ENCODE assay signal across 28 cellular contexts in the genomic region with DNA sequence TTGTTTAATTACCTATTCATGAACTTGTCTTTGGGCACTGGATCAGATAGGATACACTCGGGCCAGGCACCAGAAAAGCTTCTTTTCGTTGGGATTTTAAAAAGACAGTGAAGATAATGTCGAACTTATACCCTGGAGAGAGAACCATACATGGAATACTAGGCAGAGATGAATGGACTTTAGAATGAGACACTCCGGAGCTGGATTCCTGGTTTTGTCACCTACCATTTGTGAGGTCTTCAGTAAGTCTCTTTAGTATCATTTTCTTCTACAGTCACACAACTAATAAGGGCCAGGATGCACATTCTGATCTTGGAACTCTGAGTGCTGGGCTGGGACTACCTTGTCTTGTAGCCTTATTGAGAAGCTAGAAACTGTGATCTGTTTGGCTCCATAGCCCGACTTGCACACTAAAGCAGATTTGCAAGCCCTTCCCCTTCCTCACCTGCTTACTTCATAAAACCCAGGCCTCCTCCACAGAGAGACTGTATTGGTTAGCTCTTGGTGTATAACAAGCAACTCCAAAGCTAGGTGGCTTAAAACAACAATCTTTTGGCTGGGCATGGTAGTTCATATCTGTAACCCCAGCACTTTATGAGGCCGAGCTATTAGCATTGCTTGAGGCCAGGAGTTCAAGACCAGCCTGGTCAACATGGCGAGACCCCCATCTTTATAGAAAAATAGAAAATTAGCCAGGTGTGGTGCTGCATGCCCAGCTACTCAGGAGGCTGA. TPM values are rescaled to one million over a fixed set of nuclear protein-coding genes. Genes with fewer than 3 reads are reported as not detected.
A peak's percentile ranks its signal among the peaks of the same experiment; 100 is the strongest.
DNase-seq lines count a peak whose midpoint lies in the region; ATAC-seq and TF ChIP-seq lines count a peak whose summit lies in the region.
"Had no signal": no experiment of that assay in that cellular context is flagged by ENCODE, and none has a peak within 500 bp of the region (broad histone marks: within the 10 kb centered on the region; RNA-seq: fewer than 3 reads in every experiment).

No MANE protein-coding gene starts in this region.

- no peaks in the 10 kb centered on the region for H3K4me1 Mint-ChIP-seq in CD8-positive, alpha-beta T cell (ENCODE audit: low read depth)
- H3K4me1 Mint-ChIP-seq: activated naive CD8-positive, alpha-beta T cell treated with anti-CD3 and anti-CD28 coated beads, Interleukin-2, amount 50 U/mL, for 24 hours; neural progenitor cell; stimulated activated naive B cell treated with anti-CD40 and anti-IgM and Interleukin-4, amounts not matched to agents 10 μg/mL and 1 μg/mL and 100 μg/mL, for 72 hours had no signal

- no peak overlapping the region for H2AFZ ChIP-seq in GM23248
- no peak overlapping the region for H2AFZ ChIP-seq in osteoblast (ENCODE audit: low read length)
- H2AFZ ChIP-seq: neural progenitor cell had no signal

- H3K36me3 ChIP-seq in GM23248 (ENCODE audit: low read depth) (no peaks in the 10 kb centered on the region), osteoblast (ENCODE audit: insufficient read depth, low read length) (no peaks in the 10 kb centered on the region), uterus (no peaks in the 10 kb centered on the region), A673 (ENCODE audit: insufficient read depth, low read length, poor library complexity, severe bottlenecking) (no peaks in the 10 kb centered on the region)
- H3K36me3 ChIP-seq in CD8-positive, alpha-beta T cell (ENCODE audit: insufficient read depth, low read length), result no peaks in the 10 kb centered on the region
- H3K36me3 ChIP-seq: BLaER1 treated with 17β-estradiol and CSF1 and Interleukin-3, amounts not matched to agents 10 nM and 100 nM; brain microvascular endothelial cell; colonic mucosa; HAP-1; lower lobe of right lung; neural progenitor cell had no signal

- TF ChIP-seq POLR2A in uterus (IDR thresholded peaks at IDR 0.05), result no peak

- intact Hi-C loops in uterus (cut with DNase I; ENCODE audit: low total_unique reads) (no loop called here), A673 (cut with micrococcal nuclease; ENCODE audit: unreplicated experiment) (no loop called here)
- intact Hi-C loops in CD8-positive, alpha-beta T cell (cut with DNase I, micrococcal nuclease), result no loop called here

- POLR2A ChIA-PET in CD8-positive, alpha-beta T cell (lab: Charles Lee), result no interaction called here
- POLR2A ChIA-PET in A673 (lab: Charles Lee; ENCODE audit: low non-redundant PET), result no interaction called here

- no peak for TF ChIP-seq CTCF in choroid plexus epithelial cell (conservative IDR thresholded peaks at IDR 0.05; ENCODE audit: low read depth, low read length)
- TF ChIP-seq CTCF in osteoblast (IDR thresholded peaks at IDR 0.05; ENCODE audit: extremely low read depth, low read depth, low read length), result no peak
- TF ChIP-seq CTCF in uterus (IDR thresholded peaks at IDR 0.05), result no peak
- TF ChIP-seq CTCF in CD8-positive, alpha-beta T cell (IDR thresholded peaks at IDR 0.05), result no peak
- TF ChIP-seq CTCF in A673 (conservative IDR thresholded peaks at IDR 0.05; ENCODE audit: low read depth, low read length), result no peak

- no peaks in the 10 kb centered on the region for H3K36me3 Mint-ChIP-seq in CD8-positive, alpha-beta T cell
- H3K36me3 Mint-ChIP-seq: neural progenitor cell; stimulated activated naive B cell treated with anti-CD40 and anti-IgM and Interleukin-4, amounts not matched to agents 10 μg/mL and 1 μg/mL and 100 μg/mL, for 72 hours had no signal

- H3K9me2 ChIP-seq in GM23248 (ENCODE audit: insufficient read depth), result no peaks in the 10 kb centered on the region

- peaks cover 4% of the 10 kb centered on the region for H3K27me3 Mint-ChIP-seq in CD8-positive, alpha-beta T cell (ENCODE audit: low read depth)
- H3K27me3 Mint-ChIP-seq: activated naive CD8-positive, alpha-beta T cell treated with anti-CD3 and anti-CD28 coated beads, Interleukin-2, amount 50 U/mL, for 24 hours had no signal

- H3K4me2 ChIP-seq in GM23248 (ENCODE audit: unreplicated experiment), result no peak overlapping the region
- peak overlapping the region; percentile 8 for H3K4me2 ChIP-seq in osteoblast (ENCODE audit: insufficient read depth, low read length)
- H3K4me2 ChIP-seq: neural progenitor cell had no signal

- no peak overlapping the region for H3K27ac Mint-ChIP-seq in CD8-positive, alpha-beta T cell
- H3K27ac Mint-ChIP-seq: activated naive CD8-positive, alpha-beta T cell treated with anti-CD3 and anti-CD28 coated beads, Interleukin-2, amount 50 U/mL, for 24 hours; effector memory CD8-positive, alpha-beta T cell; neural progenitor cell; stimulated activated naive B cell treated with anti-CD40 and anti-IgM and Interleukin-4, amounts not matched to agents 10 μg/mL and 1 μg/mL and 100 μg/mL, for 72 hours had no signal

- H3K79me2 ChIP-seq in GM23248 (ENCODE audit: insufficient read depth) (no peaks in the 10 kb centered on the region), osteoblast (ENCODE audit: insufficient read depth, low read length) (no peaks in the 10 kb centered on the region)

- H3K4me3 ChIP-seq in GM23248, result no peak overlapping the region
- H3K4me3 ChIP-seq in choroid plexus epithelial cell (ENCODE audit: low read depth, low read length), result no peak overlapping the region
- H3K4me3 ChIP-seq in osteoblast (ENCODE audit: insufficient read depth, low read length), result no peak overlapping the region
- no peak overlapping the region for H3K4me3 ChIP-seq in uterus
- no peak overlapping the region for H3K4me3 ChIP-seq in CD8-positive, alpha-beta T cell (ENCODE audit: low read depth, low read length)
- H3K4me3 ChIP-seq in A673 (ENCODE audit: low read depth, low read length, poor library complexity, severe bottlenecking), result no peak overlapping the region
- H3K4me3 ChIP-seq: BLaER1 treated with 17β-estradiol and CSF1 and Interleukin-3, amounts not matched to agents 10 nM and 100 nM; colonic mucosa; HAP-1; lower lobe of right lung; neural progenitor cell; right lobe of liver had no signal

- BruUV-seq in A673 (replicated peaks; lab: Mats Ljungman, UMichigan), result no TSS peak

- in situ Hi-C loops in GM23248 (cut with MboI), result no loop called here

- no peaks in the 10 kb centered on the region for H4K20me1 ChIP-seq in GM23248 (ENCODE audit: insufficient read depth)
- no peaks in the 10 kb centered on the region for H4K20me1 ChIP-seq in osteoblast (ENCODE audit: insufficient read depth, low read length)
- H4K20me1 ChIP-seq: BLaER1 treated with 17β-estradiol and CSF1 and Interleukin-3, amounts not matched to agents 10 nM and 100 nM had no signal

- DNase-seq in GM23248, result no peak
- peak; percentile 50 for DNase-seq in OCI-M1 (lab: John Stamatoyannopoulos, UW)
- DNase-seq in choroid plexus epithelial cell (ENCODE audit: low read depth), result peak; percentile 7
- peak; percentile 82 for DNase-seq in osteoblast (ENCODE audit: insufficient read length, low spot score, missing footprints)
- no peak for DNase-seq in uterus
- no peak for DNase-seq in CD8-positive, alpha-beta T cell
- DNase-seq in A673 (ENCODE audit: low spot score), result no peak
- DNase-seq: activated CD4-positive, alpha-beta T cell treated with anti-CD3 and anti-CD28 coated beads for 4 hours; activated gamma-delta T cell; activated naive CD8-positive, alpha-beta T cell treated with anti-CD3 and anti-CD28 coated beads, Interleukin-2, amount 50 U/mL, for 24 hours; activated T-cell treated with anti-CD3 and anti-CD28 coated beads, Interleukin-2, amount 50 U/mL, for 1 hour; DMS79 treated with DMSO at 0.1 percent for 48 hours; effector memory CD8-positive, alpha-beta T cell; NCI-H1417; NCI-H2029 treated with DMSO at 0.1 percent for 48 hours; NCI-H2227 treated with DMSO at 0.1 percent for 48 hours; NCI-H748 treated with DMSO at 0.1 percent for 48 hours; stimulated activated CD4-positive, alpha-beta T cell treated with anti-CD3 and anti-CD28 coated beads, Interleukin-4, amount 100 ng/mL, for 4 hours; stimulated activated naive B cell treated with anti-CD40 and anti-IgM and Interleukin-4, amounts not matched to agents 10 μg/mL and 1 μg/mL and 100 μg/mL, for 72 hours; T-helper 2 cell had no signal

- no peak overlapping the region for H3K9ac ChIP-seq in GM23248
- H3K9ac ChIP-seq: BLaER1 treated with 17β-estradiol and CSF1 and Interleukin-3, amounts not matched to agents 10 nM and 100 nM; neural progenitor cell had no signal

- H3K4me3 Mint-ChIP-seq in CD8-positive, alpha-beta T cell, result no peak overlapping the region
- H3K4me3 Mint-ChIP-seq: activated naive CD8-positive, alpha-beta T cell treated with anti-CD3 and anti-CD28 coated beads, Interleukin-2, amount 50 U/mL, for 24 hours; effector memory CD8-positive, alpha-beta T cell; neural progenitor cell; stimulated activated naive B cell treated with anti-CD40 and anti-IgM and Interleukin-4, amounts not matched to agents 10 μg/mL and 1 μg/mL and 100 μg/mL, for 72 hours had no signal

- CTCF ChIA-PET in CD8-positive, alpha-beta T cell (lab: Charles Lee), result interaction anchor here (1.0 kb wide), 1 partner anchor 167 kb away, joined by 3 read pairs; no protein-coding TSS in a partner anchor
- CTCF ChIA-PET in A673 (lab: Charles Lee), result no interaction called here

- no peaks in the 10 kb centered on the region for H3K27me3 ChIP-seq in GM23248 (replicated peaks; ENCODE audit: insufficient read depth)
- no peaks in the 10 kb centered on the region for H3K27me3 ChIP-seq in osteoblast (ENCODE audit: insufficient read depth, low read length)
- no peaks in the 10 kb centered on the region for H3K27me3 ChIP-seq in uterus
- no peaks in the 10 kb centered on the region for H3K27me3 ChIP-seq in CD8-positive, alpha-beta T cell (ENCODE audit: insufficient read depth, low read length)
- H3K27me3 ChIP-seq in A673 (replicated peaks; ENCODE audit: insufficient read depth, low read depth, low read length, poor library complexity), result no peaks in the 10 kb centered on the region
- H3K27me3 ChIP-seq: BLaER1 treated with 17β-estradiol and CSF1 and Interleukin-3, amounts not matched to agents 10 nM and 100 nM; brain microvascular endothelial cell; colonic mucosa; neural progenitor cell; right lobe of liver had no signal

- H3K27ac ChIP-seq in GM23248, result peak overlapping the region; percentile 39; the same call in 1 of the 2 replicates
- no peak overlapping the region for H3K27ac ChIP-seq in osteoblast (ENCODE audit: low read depth, low read length)
- H3K27ac ChIP-seq in uterus, result no peak overlapping the region
- no peak overlapping the region for H3K27ac ChIP-seq in CD8-positive, alpha-beta T cell (ENCODE audit: low read depth, low read length)
- H3K27ac ChIP-seq in A673 (ENCODE audit: low read depth, low read length, poor library complexity, severe bottlenecking), result no peak overlapping the region
- H3K27ac ChIP-seq: BLaER1 treated with 17β-estradiol and CSF1 and Interleukin-3, amounts not matched to agents 10 nM and 100 nM; colonic mucosa; lower lobe of right lung; neural progenitor cell had no signal

- no peak for ATAC-seq in CD8-positive, alpha-beta T cell
- ATAC-seq in HG03354 (IDR thresholded peaks at IDR 0.05; ENCODE audit: poor library complexity, severe bottlenecking, unreplicated experiment), result no peak
- ATAC-seq: activated naive CD8-positive, alpha-beta T cell treated with anti-CD3 and anti-CD28 coated beads, Interleukin-2, amount 50 U/mL, for 24 hours; effector memory CD8-positive, alpha-beta T cell; stimulated activated naive B cell treated with anti-CD40 and anti-IgM and Interleukin-4, amounts not matched to agents 10 μg/mL and 1 μg/mL and 100 μg/mL, for 72 hours had no signal

- no peaks in the 10 kb centered on the region for H3K9me3 Mint-ChIP-seq in CD8-positive, alpha-beta T cell
- H3K9me3 Mint-ChIP-seq: activated naive CD8-positive, alpha-beta T cell treated with anti-CD3 and anti-CD28 coated beads, Interleukin-2, amount 50 U/mL, for 24 hours; effector memory CD8-positive, alpha-beta T cell; neural progenitor cell; stimulated activated naive B cell treated with anti-CD40 and anti-IgM and Interleukin-4, amounts not matched to agents 10 μg/mL and 1 μg/mL and 100 μg/mL, for 72 hours had no signal

- H3K4me1 ChIP-seq in GM23248 (ENCODE audit: insufficient read depth) (peaks cover 16% of the 10 kb centered on the region), osteoblast (ENCODE audit: insufficient read depth, low read length) (peaks cover 28% of the 10 kb centered on the region), uterus (no peaks in the 10 kb centered on the region), A673 (ENCODE audit: insufficient read depth, low read length, poor library complexity, severe bottlenecking) (no peaks in the 10 kb centered on the region)
- no peaks in the 10 kb centered on the region for H3K4me1 ChIP-seq in CD8-positive, alpha-beta T cell (ENCODE audit: insufficient read depth, low read length)
- H3K4me1 ChIP-seq: colonic mucosa, HAP-1, neural progenitor cell had no signal

- WGBS in GM23248 (ENCODE audit: low coverage in 1 of 2, low lambda C conversion rate in 2 of 2, missing lambda C conversion rate in 2 of 2), 2 experiments, result 59 to 61% methylated on average over 7 of the region's 7 CpGs

- H3K9me3 ChIP-seq in GM23248 (ENCODE audit: low read depth), result no peaks in the 10 kb centered on the region
- no peaks in the 10 kb centered on the region for H3K9me3 ChIP-seq in osteoblast (ENCODE audit: low read depth, low read length)
- H3K9me3 ChIP-seq in uterus, result no peaks in the 10 kb centered on the region
- no peaks in the 10 kb centered on the region for H3K9me3 ChIP-seq in CD8-positive, alpha-beta T cell (ENCODE audit: low read length)
- no peaks in the 10 kb centered on the region for H3K9me3 ChIP-seq in A673 (ENCODE audit: low read depth, low read length, poor library complexity, severe bottlenecking)
- H3K9me3 ChIP-seq: BLaER1 treated with 17β-estradiol and CSF1 and Interleukin-3, amounts not matched to agents 10 nM and 100 nM; colonic mucosa; HAP-1; lower lobe of right lung; right lobe of liver had no signal

- H3F3A ChIP-seq in GM23248 (ENCODE audit: insufficient read depth), result no peaks in the 10 kb centered on the region

RNA-seq across cellular contexts. Expression of gene IFT52, which starts 7.4 kb away (rescaled TPM):
- 40.2 and 53.9 TPM in 2 replicates for total RNA-seq in GM23248 (2014; rRNA removed; shearing (Covaris generic))
- polyA plus RNA-seq in GM23248 (2016; fragmentation: Nextera tagmentation; extraction: Ambion mirVana), result 48.5 and 51.7 TPM in 2 replicates
- total RNA-seq in osteoblast (63.0 and 73.7 TPM in 2 replicates), uterus (10 to 100 TPM; 39.1 to 64.0 (median 43.0) TPM), A673 (2021) (44.3 and 49.6 TPM in 2 replicates)
- 10 to 100 TPM; 11.5 to 14.1 TPM for total RNA-seq in CD8-positive, alpha-beta T cell

RNA-seq across cellular contexts. Expression of gene SGK2, which starts 24.5 kb away (rescaled TPM):
- not detected in 2 replicates for total RNA-seq in GM23248 (2014; rRNA removed; shearing (Covaris generic))
- not detected in 2 replicates for polyA plus RNA-seq in GM23248 (2016; fragmentation: Nextera tagmentation; extraction: Ambion mirVana)
- total RNA-seq in osteoblast, result under 0.01 and 0.29 TPM in 2 replicates
- 1 to 10 TPM in 2 of 4 donors, under 1 TPM in 1, not detected in 1; 0.77 to 5.9 (median 2.4) TPM for total RNA-seq in uterus
- total RNA-seq in CD8-positive, alpha-beta T cell, result under 1 TPM; 0.47 to 0.76 TPM
- total RNA-seq in A673 (2021), result 0.13 and 1.1 TPM in 2 replicates

Comparison
In these comparisons a context has a peak if more than half of its experiments do, and no peak if none do; other contexts are left out.
1. DNase-seq: peak in OCI-M1 (single experiment), choroid plexus epithelial cell (single experiment) and osteoblast (single experiment); none in GM23248 (single experiment), uterus (0 of 2), CD8-positive, alpha-beta T cell (0 of 7) and A673 (single experiment).